Comparison of ENCODE assay signal across 15 cellular contexts in the genomic region with DNA sequence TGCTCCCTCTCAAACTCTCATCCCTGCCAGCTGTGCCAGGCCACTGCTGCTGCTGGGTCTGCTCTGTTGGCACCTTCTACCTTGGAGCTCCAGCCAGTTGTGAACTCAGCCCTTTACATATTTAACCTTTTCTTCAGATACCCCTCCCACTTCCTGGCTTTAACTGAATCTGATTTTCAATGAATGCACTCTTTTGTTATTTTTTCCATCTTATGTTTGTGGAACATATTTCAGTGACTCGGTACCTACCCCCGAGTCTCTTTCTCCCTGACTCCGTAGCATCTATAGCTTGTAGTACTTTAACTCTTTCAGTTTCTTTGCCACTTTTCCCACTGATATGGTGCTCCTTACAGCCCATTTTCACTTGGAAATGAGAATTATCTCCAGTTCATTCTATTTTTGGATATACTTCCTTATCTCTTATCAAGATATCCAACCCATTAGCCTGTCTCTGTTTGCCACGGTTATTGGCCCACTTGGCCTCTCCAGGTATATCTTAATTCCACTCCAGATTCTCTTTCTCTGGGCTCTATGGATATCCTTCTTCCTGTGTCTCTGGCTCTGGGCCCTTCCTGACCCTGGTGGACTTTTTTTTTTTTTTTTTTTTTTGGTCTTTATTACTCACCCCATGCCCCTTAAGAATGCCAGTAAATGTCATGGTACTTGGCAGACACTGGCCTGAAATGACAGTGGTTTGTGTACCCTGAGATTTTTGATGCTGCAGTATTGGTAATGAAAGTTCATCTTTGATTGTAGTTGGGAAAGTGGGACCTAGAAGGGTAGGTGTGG.
DNase-seq lines count a peak whose midpoint lies in the region; ATAC-seq and TF ChIP-seq lines count a peak whose summit lies in the region.
"Had no signal": no experiment of that assay in that cellular context is flagged by ENCODE, and none has a peak within 500 bp of the region (broad histone marks: within the 10 kb centered on the region; RNA-seq: fewer than 3 reads in every experiment).

No MANE protein-coding gene starts in this region.

- TF ChIP-seq CTCF in 22Rv1 (IDR thresholded peaks at IDR 0.05): no peak
- TF ChIP-seq CTCF in DND-41 (IDR thresholded peaks at IDR 0.05; ENCODE audit: borderline replicate concordance, extremely low read depth, low read length, poor library complexity, severe bottlenecking): no peak
- no peak for TF ChIP-seq CTCF in neural crest cell (conservative IDR thresholded peaks at IDR 0.05)

- DNase-seq in DND-41: no peak
- peak; percentile 11 for DNase-seq in SK-MEL-5 (ENCODE audit: low read depth, low spot score)
- DNase-seq in neural crest cell (ENCODE audit: low read depth, low spot score): no peak
- DNase-seq in head of caudate nucleus: no peak
- no peak for DNase-seq in SHP77 treated with DMSO at 0.1 percent for 48 hours (lab: John Stamatoyannopoulos, UW)
- DNase-seq in stimulated activated CD4-positive, alpha-beta T cell treated with anti-CD3 and anti-CD28 coated beads, Interleukin-1b, Interleukin-23, amount 100 ng/mL, for 48 hours: no peak
- no peak for DNase-seq in activated T-cell treated with anti-CD3 and anti-CD28 coated beads, Interleukin-2, amount 50 U/mL, for 1 hour
- DNase-seq: CD4-positive, alpha-beta memory T cell; NCI-H2227 treated with DMSO at 0.1 percent for 48 hours; NCI-H524 treated with DMSO at 0.1 percent for 48 hours; NK-92 treated with Interleukin-12 subunit alpha and Interleukin-12 subunit beta, amount 100 ng/mL, for 24 hours; T-cell had no signal

- H3K27me3 ChIP-seq in DND-41 (ENCODE audit: insufficient read depth, low read length, poor library complexity): no peaks in the 10 kb centered on the region

- peak overlapping the region; percentile 0 for H3K27ac Mint-ChIP-seq in neural crest cell (ENCODE audit: unreplicated experiment)
- H3K27ac Mint-ChIP-seq: CD4-positive, alpha-beta memory T cell had no signal

- ATAC-seq in DND-41 (ENCODE audit: insufficient read depth, low read depth): peak; percentile 27; the same call in 1 of the 3 replicates
- ATAC-seq: PC-3, T-cell had no signal

- peaks cover 9% of the 10 kb centered on the region for H3K4me1 Mint-ChIP-seq in neural crest cell

- H3K9me3 Mint-ChIP-seq in neural crest cell: no peaks in the 10 kb centered on the region
- H3K9me3 Mint-ChIP-seq: T-cell had no signal

- in situ Hi-C loops in SK-MEL-5 (cut with HindIII; ENCODE audit: low pct_unique_long_range_greater_than_20kb, low sequenced_read_pairs): no loop called here

- H3K4me3 Mint-ChIP-seq in neural crest cell: no peak overlapping the region
- H3K4me3 Mint-ChIP-seq: CD4-positive, alpha-beta memory T cell; T-cell had no signal

- no peak overlapping the region for H3K4me3 ChIP-seq in DND-41 (ENCODE audit: low read depth in 1 of 2, low read length in 2 of 2)
- H3K4me3 ChIP-seq: SK-N-MC had no signal

- peaks cover 7% of the 10 kb centered on the region for H3K36me3 Mint-ChIP-seq in neural crest cell (ENCODE audit: low read depth)

- intact Hi-C loops in head of caudate nucleus (cut with DNase I): no loop called here

- peak overlapping the region; percentile 55 for H3K27ac ChIP-seq in 22Rv1
- peak overlapping the region; percentile 48; the same call in 1 of the 2 replicates for H3K27ac ChIP-seq in DND-41 (ENCODE audit: low read length)
- H3K27ac ChIP-seq: SK-N-MC had no signal

- peaks cover 48% of the 10 kb centered on the region for H3K36me3 ChIP-seq in DND-41 (ENCODE audit: insufficient read depth, low read length)

- no peaks in the 10 kb centered on the region for H3K27me3 Mint-ChIP-seq in neural crest cell (ENCODE audit: low read depth)
- H3K27me3 Mint-ChIP-seq: T-cell had no signal

- no peak overlapping the region for H3K4me2 ChIP-seq in DND-41 (ENCODE audit: insufficient read depth, low read length)

- H3K9ac ChIP-seq in DND-41 (ENCODE audit: low read depth, low read length): no peak overlapping the region

- peaks cover 51% of the 10 kb centered on the region for H3K4me1 ChIP-seq in DND-41 (ENCODE audit: insufficient read depth, low read length)

- H3K9me3 ChIP-seq in DND-41 (ENCODE audit: insufficient read depth, low read length, severe bottlenecking): no peaks in the 10 kb centered on the region

- peaks cover 99% of the 10 kb centered on the region for H3K79me2 ChIP-seq in DND-41 (ENCODE audit: insufficient read depth, low read length)

- H4K20me1 ChIP-seq in DND-41 (ENCODE audit: insufficient read depth, low read length): peaks cover 9% of the 10 kb centered on the region; the same call in 1 of the 2 replicates

- no peak overlapping the region for H2AFZ ChIP-seq in DND-41 (ENCODE audit: low read depth, low read length)
